8 cellular contexts compared by ENCODE assay signal in genomic region chr7:94003446-94004023, GRCh38. TPM values are rescaled to one million over a fixed set of nuclear protein-coding genes. Genes with fewer than 3 reads are reported as not detected.
DNase-seq lines count a peak whose midpoint lies in the region; ATAC-seq and TF ChIP-seq lines count a peak whose summit lies in the region.

No MANE protein-coding gene starts in this region.

- peaks cover 2% of the 10 kb centered on the region for H3K27me3 Mint-ChIP-seq in chondrocyte (ENCODE audit: low read depth)

- H3K36me3 ChIP-seq in lower lobe of right lung (peaks cover 5% of the 10 kb centered on the region), upper lobe of left lung (peaks cover 0 to 6% (median 0%) of the 10 kb centered on the region in 4 donors)

- H3K9me3 ChIP-seq in lower lobe of right lung (no peaks in the 10 kb centered on the region), upper lobe of left lung (no peaks in the 10 kb centered on the region)

- WGBS in upper lobe of left lung, 2 donors = 5 to 9% methylated on average over 16 of the region's 16 CpGs

- H3K27me3 ChIP-seq in lower lobe of right lung (ENCODE audit: low read depth) = no peaks in the 10 kb centered on the region
- no peaks in the 10 kb centered on the region for H3K27me3 ChIP-seq in upper lobe of left lung

- H3K4me3 ChIP-seq in GM12864 (ENCODE audit: low read depth, low read length) (peak overlapping the region; percentile 65), lower lobe of right lung (peak overlapping the region; percentile 84), upper lobe of left lung (peak overlapping the region; percentile 56 to 81 (median 72))

- intact Hi-C loops in lower lobe of right lung (cut with DNase I) = no loop called here

- H3K4me1 Mint-ChIP-seq in chondrocyte (ENCODE audit: low read depth) = peaks cover 45% of the 10 kb centered on the region

- H3K4me1 ChIP-seq in lower lobe of right lung = peaks cover 25% of the 10 kb centered on the region
- peaks cover 16 to 29% (median 19%) of the 10 kb centered on the region in 4 donors for H3K4me1 ChIP-seq in upper lobe of left lung

- no peaks in the 10 kb centered on the region for H3K9me3 Mint-ChIP-seq in chondrocyte (ENCODE audit: low read depth)

- H3K36me3 Mint-ChIP-seq in chondrocyte (ENCODE audit: low read depth) = peaks cover 2% of the 10 kb centered on the region

- TF ChIP-seq POLR2A in upper lobe of left lung (IDR thresholded peaks at IDR 0.05) = no peak

- H3K4me3 Mint-ChIP-seq in chondrocyte (ENCODE audit: unreplicated experiment) = peak overlapping the region; percentile 99

- ATAC-seq in HG02798 (IDR thresholded peaks at IDR 0.05; ENCODE audit: poor library complexity, unreplicated experiment) (peak; percentile 34), lower lobe of right lung (peak; percentile 70 to 75), upper lobe of left lung (ENCODE audit: low FRiP score in 2 of 2) (peak; percentile 53 to 71)

- TF ChIP-seq EP300 in upper lobe of left lung (IDR thresholded peaks at IDR 0.05) = no peak

- DNase-seq in GM12864 (ENCODE audit: low read depth) = no peak
- DNase-seq in NCI-H2227 treated with DMSO at 0.1 percent for 48 hours (lab: John Stamatoyannopoulos, UW) = peak; percentile 83
- DNase-seq in chondrocyte (ENCODE audit: low spot score) = no peak
- no peak for DNase-seq in lower lobe of right lung
- DNase-seq in upper lobe of left lung = no peak
- no peak for DNase-seq in 8988T

- H3K27ac ChIP-seq in 22Rv1 = peak overlapping the region; percentile 49
- H3K27ac ChIP-seq in lower lobe of right lung = peak overlapping the region; percentile 90
- peak overlapping the region; percentile 87 to 94 (median 90) for H3K27ac ChIP-seq in upper lobe of left lung

- TF ChIP-seq CTCF in 22Rv1 (IDR thresholded peaks at IDR 0.05) (no peak), GM12864 (IDR thresholded peaks at IDR 0.05; ENCODE audit: low read depth, low read length, missing control alignments) (no peak), chondrocyte (IDR thresholded peaks at IDR 0.05) (no peak), lower lobe of right lung (IDR thresholded peaks at IDR 0.05) (no peak), upper lobe of left lung (IDR thresholded peaks at IDR 0.05) (no peak)

- peak overlapping the region; percentile 99 for H3K27ac Mint-ChIP-seq in chondrocyte (ENCODE audit: unreplicated experiment)

RNA-seq across cellular contexts. Expression of gene BET1, which starts 0.6 kb away (rescaled TPM):
- total RNA-seq in chondrocyte (28.4 to 32.3 TPM (median 29.5 TPM) in 3 replicates), lower lobe of right lung (21.9 TPM), upper lobe of left lung (10 to 100 TPM; 11.7 to 39.2 (median 21.1) TPM)
